9 cellular contexts compared by ENCODE assay signal in genomic region chr7:1060315-1061080, GRCh38. TPM values are rescaled to one million over a fixed set of nuclear protein-coding genes. Genes with fewer than 3 reads are reported as not detected.
DNase-seq lines count a peak whose midpoint lies in the region; TF ChIP-seq lines count a peak whose summit lies in the region.
"Had no signal": no experiment of that assay in that cellular context is flagged by ENCODE, and none has a peak within 500 bp of the region (broad histone marks: within the 10 kb centered on the region; RNA-seq: fewer than 3 reads in every experiment).

No MANE protein-coding gene starts in this region.

- H3K27me3 ChIP-seq in HUES48 (ENCODE audit: control insufficient read depth, insufficient read depth, low read length), result no peaks in the 10 kb centered on the region
- peaks cover 6% of the 10 kb centered on the region for H3K27me3 ChIP-seq in kidney epithelial cell (ENCODE audit: control insufficient read depth, insufficient read depth, low read length)
- H3K27me3 ChIP-seq in thyroid gland, result no peaks in the 10 kb centered on the region

- no peaks in the 10 kb centered on the region for H3K9me3 ChIP-seq in HUES48 (ENCODE audit: control insufficient read depth, insufficient read depth, low read length)
- no peaks in the 10 kb centered on the region for H3K9me3 ChIP-seq in thyroid gland

- intact Hi-C loops in dendritic cell treated with granulocyte-macrophage colony-stimulating factor and Interleukin-4, amounts not matched to agents 40 ng/mL and 50 ng/mL, for 4 days (cut with micrococcal nuclease), result loop anchor here (5.0 to 10.0 kb wide), 2 partner anchors 33 to 136 kb away; no protein-coding TSS in a partner anchor
- intact Hi-C loops in thyroid gland (cut with DNase I), result no loop called here

- no peaks in the 10 kb centered on the region for H3K9me3 Mint-ChIP-seq in dendritic cell treated with granulocyte-macrophage colony-stimulating factor and Interleukin-4, amounts not matched to agents 40 ng/mL and 50 ng/mL, for 4 days

- no peak for DNase-seq in kidney epithelial cell (ENCODE audit: low read depth)
- peak; percentile 90 to 91 for DNase-seq in thyroid gland
- no peak for DNase-seq in hippocampal formation (lab: John Stamatoyannopoulos, UW)
- DNase-seq in stimulated activated CD4-positive, alpha-beta T cell treated with anti-CD3 and anti-CD28 coated beads, Interleukin-4, amount 100 ng/mL, for 1 hour, result no peak
- no peak for DNase-seq in HEK293T (ENCODE audit: extremely low spot score)
- no peak for DNase-seq in NCI-H2107 (lab: John Stamatoyannopoulos, UW)
- DNase-seq: NCI-H345 had no signal

- H3K4me1 ChIP-seq in HUES48 (ENCODE audit: control insufficient read depth, insufficient read depth, low read length) (peaks cover 12% of the 10 kb centered on the region), thyroid gland (peaks cover 17 to 23% of the 10 kb centered on the region in 2 donors)

- peak in 1 of 2 donors; percentile 23 for TF ChIP-seq POLR2A in thyroid gland (IDR thresholded peaks at IDR 0.05)

- peak overlapping the region; percentile 17 for H3K4me3 Mint-ChIP-seq in dendritic cell treated with granulocyte-macrophage colony-stimulating factor and Interleukin-4, amounts not matched to agents 40 ng/mL and 50 ng/mL, for 4 days

- TF ChIP-seq CTCF in kidney epithelial cell (IDR thresholded peaks at IDR 0.05; ENCODE audit: insufficient read depth, low read length, poor library complexity, severe bottlenecking) (no peak), thyroid gland (IDR thresholded peaks at IDR 0.05) (no peak)

- H3K4me3 ChIP-seq in HUES48 (ENCODE audit: low read depth, low read length) (peak overlapping the region; percentile 51), kidney epithelial cell (ENCODE audit: low read depth, low read length) (peak overlapping the region; percentile 7), thyroid gland (replicated peaks in 1 of 3) (no peak overlapping the region)

- H3K27ac Mint-ChIP-seq in dendritic cell treated with granulocyte-macrophage colony-stimulating factor and Interleukin-4, amounts not matched to agents 40 ng/mL and 50 ng/mL, for 4 days, result peak overlapping the region; percentile 76

- H3K36me3 Mint-ChIP-seq in dendritic cell treated with granulocyte-macrophage colony-stimulating factor and Interleukin-4, amounts not matched to agents 40 ng/mL and 50 ng/mL, for 4 days (ENCODE audit: low read depth), result peaks cover 18% of the 10 kb centered on the region

- peaks cover 4% of the 10 kb centered on the region; the same call in 1 of the 2 replicates for H3K36me3 ChIP-seq in HUES48 (ENCODE audit: control insufficient read depth, insufficient read depth, low read length)
- H3K36me3 ChIP-seq in kidney epithelial cell (ENCODE audit: control insufficient read depth, insufficient read depth, low read length), result no peaks in the 10 kb centered on the region
- H3K36me3 ChIP-seq in thyroid gland, result no peaks in the 10 kb centered on the region

- peaks cover 89% of the 10 kb centered on the region for H3K27me3 Mint-ChIP-seq in dendritic cell treated with granulocyte-macrophage colony-stimulating factor and Interleukin-4, amounts not matched to agents 40 ng/mL and 50 ng/mL, for 4 days

- POLR2A ChIA-PET in HEK293T (lab: Yijun Ruan, JAX), result no interaction called here

- peak overlapping the region; percentile 24; the same call in 1 of the 2 replicates for H3K9ac ChIP-seq in HUES48 (ENCODE audit: low read depth, low read length)

- peaks cover 57% of the 10 kb centered on the region for H3K4me1 Mint-ChIP-seq in dendritic cell treated with granulocyte-macrophage colony-stimulating factor and Interleukin-4, amounts not matched to agents 40 ng/mL and 50 ng/mL, for 4 days (ENCODE audit: low read depth)

- CTCF ChIA-PET in HEK293T (lab: Yijun Ruan, JAX), result no interaction called here

- H3K27ac ChIP-seq in HUES48 (ENCODE audit: low read depth, low read length) (no peak overlapping the region), thyroid gland (peak overlapping the region; percentile 19 to 48 (median 22))

- 27 to 100% methylated on average over 1 to 19 of the region's 35 CpGs for WGBS in thyroid gland, 2 donors

TF ChIP-seq in HEK293T, 16 proteins besides CTCF, POLR2A, EP300 and RAD21:
- TF ChIP-seq ZNF384 (IDR thresholded peaks at IDR 0.05) (no peak), BHLHE40 (IDR thresholded peaks at IDR 0.05; ENCODE audit: borderline replicate concordance) (no peak), TARDBP (IDR thresholded peaks at IDR 0.05) (no peak), FOXA1 (IDR thresholded peaks at IDR 0.05) (no peak), CTBP1 (IDR thresholded peaks at IDR 0.05; ENCODE audit: borderline replicate concordance) (no peak), L3MBTL2 (conservative IDR thresholded peaks at IDR 0.05) (no peak), ELF4 (IDR thresholded peaks at IDR 0.05) (no peak), NFRKB (IDR thresholded peaks at IDR 0.05) (no peak), HDGF (IDR thresholded peaks at IDR 0.05; ENCODE audit: borderline replicate concordance) (no peak)

RNA-seq across cellular contexts. Expression of gene GPR146, which starts 16.2 kb away (rescaled TPM):
- total RNA-seq in kidney epithelial cell (0.21 TPM in 2 replicates), thyroid gland (10 to 100 TPM in 3 of 4 donors, 1 to 10 TPM in 1; 8.7 to 49.4 (median 32.7) TPM)

RNA-seq across cellular contexts. Expression of gene GPER1, which starts 27.4 kb away (rescaled TPM):
- total RNA-seq in kidney epithelial cell (0.08 and 0.55 TPM in 2 replicates), thyroid gland (10 to 100 TPM; 12.5 to 29.2 (median 21.2) TPM)

Comparison
In these comparisons a context has a peak if more than half of its experiments do, and no peak if none do; other contexts are left out.
1. H3K4me3 ChIP-seq: peak in HUES48 (single experiment) and kidney epithelial cell (single experiment); none in thyroid gland (0 of 3).
2. DNase-seq: peak in thyroid gland (2 of 2); none in kidney epithelial cell (single experiment), hippocampal formation (0 of 2), stimulated activated CD4-positive, alpha-beta T cell treated with anti-CD3 and anti-CD28 coated beads, Interleukin-4, amount 100 ng/mL, for 1 hour (single experiment), HEK293T (single experiment) and NCI-H2107 (single experiment).